ENCODE assay signal across 9 cellular contexts in the genomic region with DNA sequence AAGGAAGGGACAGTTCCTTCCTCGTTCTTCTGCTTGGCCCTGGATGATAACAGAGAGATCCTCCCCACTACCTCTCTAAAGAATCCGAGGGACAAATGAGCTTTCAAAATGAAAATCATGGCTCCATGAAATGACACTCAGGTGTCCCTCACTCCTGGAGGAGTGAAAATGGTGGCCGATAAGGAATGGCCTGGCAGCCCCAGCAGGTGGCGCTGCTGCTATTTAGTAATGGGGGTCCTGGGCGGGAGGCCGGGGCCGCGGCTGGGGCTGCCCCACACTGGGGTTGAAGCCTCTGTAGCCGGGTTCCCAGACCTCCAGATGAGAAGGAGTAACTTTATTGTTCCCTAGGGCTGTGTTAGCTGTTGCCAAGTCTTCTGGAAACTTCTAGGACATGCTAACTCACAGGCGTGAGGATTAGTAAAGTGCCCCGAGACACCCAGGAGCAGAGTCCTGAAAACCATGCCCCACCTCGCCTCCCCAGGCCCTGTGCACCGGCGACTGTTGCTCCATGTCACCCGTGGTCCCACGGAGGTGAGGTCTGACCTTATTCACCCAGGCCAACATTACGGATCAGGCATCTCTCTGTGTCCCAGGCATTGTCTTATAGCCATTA.
DNase-seq lines count a peak whose midpoint lies in the region; ATAC-seq and TF ChIP-seq lines count a peak whose summit lies in the region.
"Had no signal": no experiment of that assay in that cellular context is flagged by ENCODE, and none has a peak within 500 bp of the region (broad histone marks: within the 10 kb centered on the region; RNA-seq: fewer than 3 reads in every experiment).

No MANE protein-coding gene starts in this region.

- no peaks in the 10 kb centered on the region for H3K36me3 Mint-ChIP-seq in CD4-positive, alpha-beta T cell (ENCODE audit: low read depth)
- H3K36me3 Mint-ChIP-seq in activated CD4-positive, alpha-beta memory T cell treated with anti-CD3 and anti-CD28 coated beads, Interleukin-2, amount 10 ng/mL, durations not matched to agents 7 days and 5 days (ENCODE audit: low read depth): no peaks in the 10 kb centered on the region
- no peaks in the 10 kb centered on the region for H3K36me3 Mint-ChIP-seq in memory B cell

- no peaks in the 10 kb centered on the region for H3K9me3 Mint-ChIP-seq in CD4-positive, alpha-beta T cell
- no peaks in the 10 kb centered on the region for H3K9me3 Mint-ChIP-seq in activated CD4-positive, alpha-beta memory T cell treated with anti-CD3 and anti-CD28 coated beads, Interleukin-2, amount 10 ng/mL, durations not matched to agents 7 days and 5 days
- no peaks in the 10 kb centered on the region for H3K9me3 Mint-ChIP-seq in memory B cell

- peak; percentile 43 to 67 (median 50) for DNase-seq in CD4-positive, alpha-beta T cell
- DNase-seq in NCI-H2196 (lab: John Stamatoyannopoulos, UW; ENCODE audit: unreplicated experiment): peak; percentile 50
- peak; percentile 70 for DNase-seq in activated CD4-positive, alpha-beta memory T cell treated with anti-CD3 and anti-CD28 coated beads, Interleukin-2, amount 10 ng/mL, durations not matched to agents 7 days and 5 days
- peak; percentile 86 for DNase-seq in ecto neural progenitor cell (ENCODE audit: low spot score)
- peak; percentile 42 to 66 for DNase-seq in memory B cell (ENCODE audit: low spot score in 2 of 2)
- peak; percentile 16 to 49 for DNase-seq in stimulated activated CD8-positive, alpha-beta memory T cell treated with anti-CD3 and anti-CD28 coated beads, Interleukin-15, amount 100 ng/mL, for 48 hours (ENCODE audit: low read depth in 2 of 2)

- CTCF ChIA-PET in CD4-positive, alpha-beta T cell (lab: Charles Lee): no interaction called here
- CTCF ChIA-PET in activated CD4-positive, alpha-beta memory T cell treated with anti-CD3 and anti-CD28 coated beads, Interleukin-2, amount 10 ng/mL, durations not matched to agents 7 days and 5 days (lab: Charles Lee): interaction anchor here (0.9 to 1.0 kb wide), 3 partner anchors 15 to 501 kb away, joined by 3 read pairs; no protein-coding TSS in a partner anchor

- H3K27ac ChIP-seq in CD4-positive, alpha-beta T cell (ENCODE audit: low read depth, low read length): no peak overlapping the region
- H3K27ac ChIP-seq: SK-N-MC had no signal

- no peaks in the 10 kb centered on the region for H3K27me3 ChIP-seq in CD4-positive, alpha-beta T cell (ENCODE audit: control insufficient read depth, insufficient read depth, low read length)

- no peaks in the 10 kb centered on the region for H3K4me1 Mint-ChIP-seq in CD4-positive, alpha-beta T cell (ENCODE audit: low read depth)
- peaks cover 6% of the 10 kb centered on the region for H3K4me1 Mint-ChIP-seq in activated CD4-positive, alpha-beta memory T cell treated with anti-CD3 and anti-CD28 coated beads, Interleukin-2, amount 10 ng/mL, durations not matched to agents 7 days and 5 days
- no peaks in the 10 kb centered on the region for H3K4me1 Mint-ChIP-seq in memory B cell

- H3K27me3 Mint-ChIP-seq in CD4-positive, alpha-beta T cell: no peaks in the 10 kb centered on the region
- no peaks in the 10 kb centered on the region for H3K27me3 Mint-ChIP-seq in activated CD4-positive, alpha-beta memory T cell treated with anti-CD3 and anti-CD28 coated beads, Interleukin-2, amount 10 ng/mL, durations not matched to agents 7 days and 5 days
- H3K27me3 Mint-ChIP-seq in memory B cell: no peaks in the 10 kb centered on the region

- H3K27ac Mint-ChIP-seq in CD4-positive, alpha-beta T cell: no peak overlapping the region
- H3K27ac Mint-ChIP-seq in activated CD4-positive, alpha-beta memory T cell treated with anti-CD3 and anti-CD28 coated beads, Interleukin-2, amount 10 ng/mL, durations not matched to agents 7 days and 5 days: no peak overlapping the region
- H3K27ac Mint-ChIP-seq in memory B cell: no peak overlapping the region

- no peak overlapping the region for H3K4me3 Mint-ChIP-seq in CD4-positive, alpha-beta T cell
- H3K4me3 Mint-ChIP-seq in activated CD4-positive, alpha-beta memory T cell treated with anti-CD3 and anti-CD28 coated beads, Interleukin-2, amount 10 ng/mL, durations not matched to agents 7 days and 5 days: no peak overlapping the region
- H3K4me3 Mint-ChIP-seq in memory B cell: no peak overlapping the region

- ATAC-seq in CD4-positive, alpha-beta T cell (ENCODE audit: poor library complexity): no peak
- ATAC-seq in GM21723 (IDR thresholded peaks at IDR 0.05; ENCODE audit: unreplicated experiment): peak; percentile 58
- ATAC-seq in memory B cell (ENCODE audit: low read depth): peak; percentile 61
- ATAC-seq in HG03342 (IDR thresholded peaks at IDR 0.05; ENCODE audit: unreplicated experiment): no peak

- TF ChIP-seq CTCF in CD4-positive, alpha-beta T cell (IDR thresholded peaks at IDR 0.05): peak; percentile 81

- POLR2A ChIA-PET in CD4-positive, alpha-beta T cell (lab: Charles Lee): no interaction called here
- POLR2A ChIA-PET in activated CD4-positive, alpha-beta memory T cell treated with anti-CD3 and anti-CD28 coated beads, Interleukin-2, amount 10 ng/mL, durations not matched to agents 7 days and 5 days (lab: Charles Lee): interaction anchor here (0.8 kb wide), 1 partner anchor 100 kb away, joined by 3 read pairs; no protein-coding TSS in a partner anchor

- intact Hi-C loops in CD4-positive, alpha-beta T cell (cut with DNase I, micrococcal nuclease): loop anchor here (1.0 to 10.0 kb wide), 12 partner anchors 100 to 1680 kb away; a partner anchor contains a TSS

- no peaks in the 10 kb centered on the region for H3K9me3 ChIP-seq in CD4-positive, alpha-beta T cell (ENCODE audit: control insufficient read depth, low read length)

Comparison
In these comparisons a context has a peak if more than half of its experiments do, and no peak if none do; other contexts are left out.
1. ATAC-seq: peak in GM21723 (single experiment) and memory B cell (single experiment); none in CD4-positive, alpha-beta T cell (single experiment) and HG03342 (single experiment).
2. DNase-seq: peak in every context shown above with its lines; median percentile 86 in ecto neural progenitor cell; 70 in activated CD4-positive, alpha-beta memory T cell treated with anti-CD3 and anti-CD28 coated beads, Interleukin-2, amount 10 ng/mL, durations not matched to agents 7 days and 5 days; 54 in memory B cell; 50 in CD4-positive, alpha-beta T cell; 50 in NCI-H2196; 32 in stimulated activated CD8-positive, alpha-beta memory T cell treated with anti-CD3 and anti-CD28 coated beads, Interleukin-15, amount 100 ng/mL, for 48 hours.